ENCODE assay signal across 22 cellular contexts in genomic region chr18:51603111-51603510, GRCh38.
"Had no signal": no experiment of that assay in that cellular context is flagged by ENCODE, and none has a peak within 500 bp of the region (broad histone marks: within the 10 kb centered on the region; RNA-seq: fewer than 3 reads in every experiment).

No MANE protein-coding gene starts in this region.

- H3K27ac ChIP-seq: breast epithelium had no signal

- H3K4me3 ChIP-seq: breast epithelium, MG63 had no signal

- H3K36me3 ChIP-seq: breast epithelium, MG63 had no signal

- H3K4me1 ChIP-seq: breast epithelium had no signal

- H3K27me3 ChIP-seq: breast epithelium, MG63 had no signal

- DNase-seq: activated CD4-positive, alpha-beta T cell treated with anti-CD3 and anti-CD28 coated beads for 48 hours; activated CD4-positive, alpha-beta T cell treated with anti-CD3 and anti-CD28 coated beads, Interleukin-2, amount 50 U/mL, for 4 hours; activated CD4-positive, CD25-positive, alpha-beta regulatory T cell treated with anti-CD3 and anti-CD28 coated beads, Interleukin-2, amount 50 U/mL, for 72 hours; activated CD8-positive, alpha-beta memory T cell treated with anti-CD3 and anti-CD28 coated beads, Interleukin-2, amount 50 U/mL, for 48 hours; activated CD8-positive, alpha-beta T cell treated with anti-CD3 and anti-CD28 coated beads, Interleukin-2, amount 10 ng/mL, durations not matched to agents 7 days and 5 days; activated effector memory CD4-positive, alpha-beta T cell treated with Interleukin-2 at 50 U/mL for 16 hours; activated naive CD4-positive, alpha-beta T cell; activated T-cell treated with anti-CD3 and anti-CD28 coated beads, Interleukin-2, amount 50 U/mL, for 24 hours; aorta; caudate nucleus; MG63; MV-4-11; NCI-H1092 treated with DMSO at 0.1 percent for 48 hours; NCI-H1436 treated with DMSO at 0.1 percent for 48 hours; NCI-H187; NCI-H2171; NCI-H345; NCI-H510A treated with DMSO at 0.1 percent for 48 hours; NCI-H774; PC-3; SHP77 had no signal

- H3K9me3 ChIP-seq: MG63 had no signal
